ENCODE assay signal across 9 cellular contexts in genomic region chr3:102979682-102980378, GRCh38.
DNase-seq lines count a peak whose midpoint lies in the region; ATAC-seq, FAIRE-seq and TF ChIP-seq lines count a peak whose summit lies in the region.
"Had no signal": no experiment of that assay in that cellular context is flagged by ENCODE, and none has a peak within 500 bp of the region (broad histone marks: within the 10 kb centered on the region; RNA-seq: fewer than 3 reads in every experiment).

No MANE protein-coding gene starts in this region.

- no peak overlapping the region for H3K4me3 Mint-ChIP-seq in activated T-cell treated with anti-CD3 and anti-CD28 coated beads, Interleukin-2, amount 50 U/mL, for 24 hours
- H3K4me3 Mint-ChIP-seq in activated T-helper 2 cell treated with anti-CD3 and anti-CD28 coated beads, Interferon-gamma antibody, Interleukin-2, Interleukin-4, amounts not matched to agents 10 μg/mL and 5 μg/mL and 100 μg/mL, durations not matched to agents 14 hours and 24 hours and 36 hours (ENCODE audit: low read depth), result no peak overlapping the region
- H3K4me3 Mint-ChIP-seq: activated naive CD4-positive, alpha-beta T cell treated with anti-CD3 and anti-CD28 coated beads, Interleukin-2, amount 10 ng/mL, durations not matched to agents 7 days and 5 days had no signal

- no peak overlapping the region for H3K27ac Mint-ChIP-seq in activated T-cell treated with anti-CD3 and anti-CD28 coated beads, Interleukin-2, amount 50 U/mL, for 24 hours
- H3K27ac Mint-ChIP-seq in activated T-helper 2 cell treated with anti-CD3 and anti-CD28 coated beads, Interferon-gamma antibody, Interleukin-2, Interleukin-4, amounts not matched to agents 10 μg/mL and 5 μg/mL and 100 μg/mL, durations not matched to agents 14 hours and 24 hours and 36 hours, result no peak overlapping the region
- no peak overlapping the region for H3K27ac Mint-ChIP-seq in activated naive CD4-positive, alpha-beta T cell treated with anti-CD3 and anti-CD28 coated beads, Interleukin-2, amount 50 U/mL, for 72 hours
- H3K27ac Mint-ChIP-seq: activated naive CD4-positive, alpha-beta T cell treated with anti-CD3 and anti-CD28 coated beads, Interleukin-2, amount 10 ng/mL, durations not matched to agents 7 days and 5 days had no signal

- H3K4me1 Mint-ChIP-seq in activated T-cell treated with anti-CD3 and anti-CD28 coated beads, Interleukin-2, amount 50 U/mL, for 24 hours (ENCODE audit: low read depth), result no peaks in the 10 kb centered on the region
- H3K4me1 Mint-ChIP-seq in activated T-helper 2 cell treated with anti-CD3 and anti-CD28 coated beads, Interferon-gamma antibody, Interleukin-2, Interleukin-4, amounts not matched to agents 10 μg/mL and 5 μg/mL and 100 μg/mL, durations not matched to agents 14 hours and 24 hours and 36 hours (ENCODE audit: low read depth), result no peaks in the 10 kb centered on the region
- H3K4me1 Mint-ChIP-seq: activated naive CD4-positive, alpha-beta T cell treated with anti-CD3 and anti-CD28 coated beads, Interleukin-2, amount 10 ng/mL, durations not matched to agents 7 days and 5 days had no signal

- H3K27me3 Mint-ChIP-seq in activated T-cell treated with anti-CD3 and anti-CD28 coated beads, Interleukin-2, amount 50 U/mL, for 24 hours, result no peaks in the 10 kb centered on the region
- no peaks in the 10 kb centered on the region for H3K27me3 Mint-ChIP-seq in activated T-helper 2 cell treated with anti-CD3 and anti-CD28 coated beads, Interferon-gamma antibody, Interleukin-2, Interleukin-4, amounts not matched to agents 10 μg/mL and 5 μg/mL and 100 μg/mL, durations not matched to agents 14 hours and 24 hours and 36 hours (ENCODE audit: low read depth)
- H3K27me3 Mint-ChIP-seq: activated naive CD4-positive, alpha-beta T cell treated with anti-CD3 and anti-CD28 coated beads, Interleukin-2, amount 10 ng/mL, durations not matched to agents 7 days and 5 days had no signal

- H3K36me3 Mint-ChIP-seq in activated T-cell treated with anti-CD3 and anti-CD28 coated beads, Interleukin-2, amount 50 U/mL, for 24 hours (ENCODE audit: low read depth), result no peaks in the 10 kb centered on the region
- H3K36me3 Mint-ChIP-seq in activated T-helper 2 cell treated with anti-CD3 and anti-CD28 coated beads, Interferon-gamma antibody, Interleukin-2, Interleukin-4, amounts not matched to agents 10 μg/mL and 5 μg/mL and 100 μg/mL, durations not matched to agents 14 hours and 24 hours and 36 hours (ENCODE audit: low read depth), result no peaks in the 10 kb centered on the region
- H3K36me3 Mint-ChIP-seq in activated naive CD4-positive, alpha-beta T cell treated with anti-CD3 and anti-CD28 coated beads, Interleukin-2, amount 50 U/mL, for 72 hours, result no peaks in the 10 kb centered on the region
- H3K36me3 Mint-ChIP-seq: activated naive CD4-positive, alpha-beta T cell treated with anti-CD3 and anti-CD28 coated beads, Interleukin-2, amount 10 ng/mL, durations not matched to agents 7 days and 5 days had no signal

- no peak for ATAC-seq in activated naive CD4-positive, alpha-beta T cell treated with anti-CD3 and anti-CD28 coated beads, Interleukin-2, amount 50 U/mL, for 72 hours

- H3K9me3 Mint-ChIP-seq in activated T-cell treated with anti-CD3 and anti-CD28 coated beads, Interleukin-2, amount 50 U/mL, for 24 hours, result no peaks in the 10 kb centered on the region
- no peaks in the 10 kb centered on the region for H3K9me3 Mint-ChIP-seq in activated T-helper 2 cell treated with anti-CD3 and anti-CD28 coated beads, Interferon-gamma antibody, Interleukin-2, Interleukin-4, amounts not matched to agents 10 μg/mL and 5 μg/mL and 100 μg/mL, durations not matched to agents 14 hours and 24 hours and 36 hours
- peaks cover 0 to 8% of the 10 kb centered on the region in 2 donors for H3K9me3 Mint-ChIP-seq in activated naive CD4-positive, alpha-beta T cell treated with anti-CD3 and anti-CD28 coated beads, Interleukin-2, amount 50 U/mL, for 72 hours
- H3K9me3 Mint-ChIP-seq: activated naive CD4-positive, alpha-beta T cell treated with anti-CD3 and anti-CD28 coated beads, Interleukin-2, amount 10 ng/mL, durations not matched to agents 7 days and 5 days had no signal

- peak; percentile 7 for DNase-seq in H54 (ENCODE audit: insufficient read length, low spot score)
- peak; percentile 98 for DNase-seq in astrocyte of the hippocampus (ENCODE audit: low read depth, low spot score)
- peak; percentile 95 for DNase-seq in iris pigment epithelial cell (ENCODE audit: low read depth)
- DNase-seq in smooth muscle cell of the brain vasculature (ENCODE audit: low read depth, low spot score), result peak; percentile 99
- DNase-seq in activated T-cell treated with anti-CD3 and anti-CD28 coated beads, Interleukin-2, amount 50 U/mL, for 24 hours, result no peak
- DNase-seq in activated T-helper 2 cell treated with anti-CD3 and anti-CD28 coated beads, Interferon-gamma antibody, Interleukin-2, Interleukin-4, amounts not matched to agents 10 μg/mL and 5 μg/mL and 100 μg/mL, durations not matched to agents 14 hours and 24 hours and 36 hours (ENCODE audit: low spot score), result no peak
- DNase-seq in activated naive CD4-positive, alpha-beta T cell treated with anti-CD3 and anti-CD28 coated beads, Interleukin-2, amount 50 U/mL, for 72 hours (ENCODE audit: low spot score in 2 of 2), result no peak
- no peak for DNase-seq in retina
- DNase-seq: activated naive CD4-positive, alpha-beta T cell treated with anti-CD3 and anti-CD28 coated beads, Interleukin-2, amount 10 ng/mL, durations not matched to agents 7 days and 5 days had no signal

- intact Hi-C loops in activated T-helper 2 cell treated with anti-CD3 and anti-CD28 coated beads, Interferon-gamma antibody, Interleukin-2, Interleukin-4, amounts not matched to agents 10 μg/mL and 5 μg/mL and 100 μg/mL, durations not matched to agents 14 hours and 24 hours and 36 hours (cut with micrococcal nuclease), result no loop called here

- TF ChIP-seq POLR2A in H54 (IDR thresholded peaks at IDR 0.05; ENCODE audit: low read depth, low read length), result no peak

- peak; percentile 97 for FAIRE-seq in H54 (lab: Jason Lieb, UNC)

Comparison
In these comparisons a context has a peak if more than half of its experiments do, and no peak if none do; other contexts are left out.
1. DNase-seq: peak in H54 (single experiment), astrocyte of the hippocampus (single experiment), iris pigment epithelial cell (single experiment) and smooth muscle cell of the brain vasculature (single experiment); none in activated T-cell treated with anti-CD3 and anti-CD28 coated beads, Interleukin-2, amount 50 U/mL, for 24 hours (single experiment), activated T-helper 2 cell treated with anti-CD3 and anti-CD28 coated beads, Interferon-gamma antibody, Interleukin-2, Interleukin-4, amounts not matched to agents 10 μg/mL and 5 μg/mL and 100 μg/mL, durations not matched to agents 14 hours and 24 hours and 36 hours (single experiment), activated naive CD4-positive, alpha-beta T cell treated with anti-CD3 and anti-CD28 coated beads, Interleukin-2, amount 50 U/mL, for 72 hours (0 of 2) and retina (single experiment).